ENCODE assay signal across 15 cellular contexts in the genomic region with DNA sequence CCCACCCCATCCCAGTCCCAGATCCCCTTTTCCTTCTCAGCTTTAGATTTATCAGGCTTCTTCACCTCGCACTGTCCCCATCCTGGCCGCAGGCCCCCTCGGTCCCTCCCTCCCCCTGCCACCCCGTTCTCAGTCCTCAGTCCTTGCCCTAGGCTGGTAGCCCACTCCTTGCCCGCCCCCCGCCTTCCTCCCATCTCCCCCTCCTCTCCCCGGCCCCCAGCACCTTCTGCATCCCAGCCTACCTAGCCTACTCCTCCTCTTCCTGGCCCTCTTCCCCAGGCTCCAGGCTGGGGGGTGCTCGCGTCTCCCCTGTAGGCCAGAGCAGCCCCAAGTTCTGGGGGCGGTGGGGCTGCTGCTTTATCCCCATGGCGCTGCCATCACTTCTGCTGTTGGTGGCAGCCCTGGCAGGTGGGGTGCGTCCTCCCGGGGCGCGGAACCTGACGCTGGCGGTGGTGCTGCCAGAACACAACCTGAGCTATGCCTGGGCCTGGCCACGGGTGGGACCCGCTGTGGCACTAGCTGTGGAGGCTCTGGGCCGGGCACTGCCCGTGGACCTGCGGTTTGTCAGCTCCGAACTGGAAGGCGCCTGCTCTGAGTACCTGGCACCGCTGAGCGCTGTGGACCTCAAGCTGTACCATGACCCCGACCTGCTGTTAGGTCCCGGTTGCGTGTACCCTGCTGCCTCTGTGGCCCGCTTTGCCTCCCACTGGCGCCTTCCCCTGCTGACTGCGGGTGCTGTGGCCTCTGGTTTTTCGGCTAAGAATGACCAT. TPM values are rescaled to one million over a fixed set of nuclear protein-coding genes. Genes with fewer than 3 reads are reported as not detected.
DNase-seq lines count a peak whose midpoint lies in the region; ATAC-seq and TF ChIP-seq lines count a peak whose summit lies in the region.
"Had no signal": no experiment of that assay in that cellular context is flagged by ENCODE, and none has a peak within 500 bp of the region (broad histone marks: within the 10 kb centered on the region; RNA-seq: fewer than 3 reads in every experiment).

No MANE protein-coding gene starts in this region.

- peaks cover 9% of the 10 kb centered on the region for H3K4me1 Mint-ChIP-seq in activated T-cell treated with anti-CD3 and anti-CD28 coated beads, Interleukin-2, amount 50 U/mL, for 24 hours (ENCODE audit: low read depth)

- TF ChIP-seq CTCF in cardiac fibroblast (IDR thresholded peaks at IDR 0.05; ENCODE audit: low read depth, low read length) = no peak
- TF ChIP-seq CTCF in left lung (IDR thresholded peaks at IDR 0.05) = no peak

- H3K4me2 ChIP-seq in skeletal muscle satellite cell (ENCODE audit: low read length) = peak overlapping the region; percentile 97

- no peak overlapping the region for H3K4me3 Mint-ChIP-seq in activated T-cell treated with anti-CD3 and anti-CD28 coated beads, Interleukin-2, amount 50 U/mL, for 24 hours
- H3K4me3 Mint-ChIP-seq: activated B cell treated with CpG ODN at 0.5 μM for 24 hours; activated T-helper 1 cell treated with anti-CD3 and anti-CD28 coated beads, Interleukin-12 subunit alpha, Interleukin-12 subunit beta, Interleukin-2, Interleukin-4 antibody, amounts not matched to agents 30 ng/mL and 10 ng/mL and 1 ng/mL, durations not matched to agents 14 hours and 24 hours and 36 hours had no signal

- peaks cover 10% of the 10 kb centered on the region for H3K4me1 ChIP-seq in ES-I3 (ENCODE audit: insufficient read depth, low read length)
- peaks cover 9 to 22% of the 10 kb centered on the region in 2 donors for H3K4me1 ChIP-seq in left lung
- H3K4me1 ChIP-seq in skeletal muscle satellite cell (ENCODE audit: control insufficient read depth, insufficient read depth, low read length) = peaks cover 47% of the 10 kb centered on the region

- no peak for ATAC-seq in left lung
- ATAC-seq in HG03460 (IDR thresholded peaks at IDR 0.05; ENCODE audit: unreplicated experiment) = no peak
- no peak for ATAC-seq in GM21717 (IDR thresholded peaks at IDR 0.05; ENCODE audit: unreplicated experiment)

- peaks cover 0 to 14% of the 10 kb centered on the region in 2 donors for H3K27me3 ChIP-seq in left lung
- peaks cover 3% of the 10 kb centered on the region for H3K27me3 ChIP-seq in skeletal muscle satellite cell (ENCODE audit: control insufficient read depth, insufficient read depth, low read length)

- peak overlapping the region; percentile 9; the same call in 1 of the 2 replicates for H3K9ac ChIP-seq in ES-I3 (ENCODE audit: low read depth, low read length)
- H3K9ac ChIP-seq in skeletal muscle satellite cell (ENCODE audit: low read depth, low read length) = peak overlapping the region; percentile 93
- H3K9ac ChIP-seq: BLaER1 had no signal

- no peaks in the 10 kb centered on the region for H3K9me3 ChIP-seq in ES-I3 (ENCODE audit: control insufficient read depth, insufficient read depth, low read length)
- H3K9me3 ChIP-seq in left lung = no peaks in the 10 kb centered on the region
- H3K9me3 ChIP-seq in skeletal muscle satellite cell (replicated peaks; ENCODE audit: low read length) = no peaks in the 10 kb centered on the region
- H3K9me3 ChIP-seq: BLaER1 had no signal

- H3K4me3 ChIP-seq in cardiac fibroblast (replicated peaks in 1 of 2; ENCODE audit: low read depth in 2 of 2, low read length in 2 of 2) (peak overlapping the region; percentile 55 to 59), left lung (peak overlapping the region; percentile 34), skeletal muscle satellite cell (ENCODE audit: low read length) (peak overlapping the region; percentile 44)

- H3K36me3 ChIP-seq in ES-I3 (ENCODE audit: insufficient read depth, low read length) (no peaks in the 10 kb centered on the region), left lung (no peaks in the 10 kb centered on the region), skeletal muscle satellite cell (ENCODE audit: insufficient read depth, low read length) (no peaks in the 10 kb centered on the region)
- H3K36me3 ChIP-seq: BLaER1 had no signal

- peak overlapping the region in 1 of 2 donors; percentile 68 for H3K27ac ChIP-seq in left lung
- H3K27ac ChIP-seq: BLaER1 had no signal

- H3K9me3 Mint-ChIP-seq in activated T-cell treated with anti-CD3 and anti-CD28 coated beads, Interleukin-2, amount 50 U/mL, for 24 hours = no peaks in the 10 kb centered on the region
- H3K9me3 Mint-ChIP-seq: activated B cell treated with CpG ODN at 0.5 μM for 24 hours; activated T-helper 1 cell treated with anti-CD3 and anti-CD28 coated beads, Interleukin-12 subunit alpha, Interleukin-12 subunit beta, Interleukin-2, Interleukin-4 antibody, amounts not matched to agents 30 ng/mL and 10 ng/mL and 1 ng/mL, durations not matched to agents 14 hours and 24 hours and 36 hours had no signal

- DNase-seq in cardiac fibroblast (ENCODE audit: low read depth in 2 of 2) (no peak), left lung (no peak), H4 (ENCODE audit: low spot score) (no peak)
- DNase-seq in activated T-cell treated with anti-CD3 and anti-CD28 coated beads, Interleukin-2, amount 50 U/mL, for 24 hours = no peak
- DNase-seq: activated B cell treated with CpG ODN at 0.5 μM for 24 hours, GDM1 had no signal

- peaks cover 38% of the 10 kb centered on the region for H3K36me3 Mint-ChIP-seq in activated T-cell treated with anti-CD3 and anti-CD28 coated beads, Interleukin-2, amount 50 U/mL, for 24 hours (ENCODE audit: low read depth)

- no peaks in the 10 kb centered on the region for H3K27me3 Mint-ChIP-seq in activated T-cell treated with anti-CD3 and anti-CD28 coated beads, Interleukin-2, amount 50 U/mL, for 24 hours

- intact Hi-C loops in left lung (cut with DNase I) = no loop called here

- no peak overlapping the region for H3K27ac Mint-ChIP-seq in activated T-cell treated with anti-CD3 and anti-CD28 coated beads, Interleukin-2, amount 50 U/mL, for 24 hours
- H3K27ac Mint-ChIP-seq: activated B cell treated with CpG ODN at 0.5 μM for 24 hours had no signal

RNA-seq across cellular contexts. Expression of a gene that starts 0.8 kb away (rescaled TPM):
- total RNA-seq in left lung = 10 to 100 TPM; 17.6 to 21.9 TPM
- total RNA-seq in skeletal muscle satellite cell (2012; rRNA removed) = 8.1 and 12.7 TPM in 2 replicates
- 0.25 and 2.9 TPM in 2 replicates for total RNA-seq in H4 (2014; rRNA removed; shearing (Covaris generic))

RNA-seq across cellular contexts. Expression of a gene that starts 19.8 kb away (rescaled TPM):
- total RNA-seq in left lung = 1 to 10 TPM; 1.8 to 6.2 TPM
- 0.25 and 0.87 TPM in 2 replicates for total RNA-seq in skeletal muscle satellite cell (2012; rRNA removed)
- 0.99 TPM in 2 replicates for total RNA-seq in H4 (2014; rRNA removed; shearing (Covaris generic))

RNA-seq across cellular contexts. Expression of a gene that starts 22.6 kb away (rescaled TPM):
- 10 to 100 TPM; 29.3 to 45.3 TPM for total RNA-seq in left lung
- total RNA-seq in skeletal muscle satellite cell (2012; rRNA removed) = 13.4 and 17.7 TPM in 2 replicates
- total RNA-seq in H4 (2014; rRNA removed; shearing (Covaris generic)) = 88.2 and 95.4 TPM in 2 replicates

RNA-seq across cellular contexts. Expression of a gene that starts 36.3 kb away (rescaled TPM):
- total RNA-seq in left lung = not detected
- not detected in 2 replicates for total RNA-seq in skeletal muscle satellite cell (2012; rRNA removed)
- total RNA-seq in H4 (2014; rRNA removed; shearing (Covaris generic)) = not detected in 2 replicates
- total RNA-seq: activated B cell treated with CpG ODN at 0.5 μM for 24 hours; activated T-helper 1 cell treated with anti-CD3 and anti-CD28 coated beads, Interleukin-12 subunit alpha, Interleukin-12 subunit beta, Interleukin-2, Interleukin-4 antibody, amounts not matched to agents 30 ng/mL and 10 ng/mL and 1 ng/mL, durations not matched to agents 14 hours and 24 hours and 36 hours; frontal cortex; left lobe of liver; pulmonary artery endothelial cell had no signal

RNA-seq across cellular contexts. Expression of a gene that starts 36.8 kb away (rescaled TPM):
- 10 to 100 TPM in 1 of 2 donors, 1 to 10 TPM in 1; 6.4 to 12.7 TPM for total RNA-seq in left lung
- total RNA-seq in skeletal muscle satellite cell (2012; rRNA removed) = 1.1 and 1.3 TPM in 2 replicates
- total RNA-seq in H4 (2014; rRNA removed; shearing (Covaris generic)) = 2.1 and 4.2 TPM in 2 replicates
